ENCODE assay signal across 8 cellular contexts in the genomic region with DNA sequence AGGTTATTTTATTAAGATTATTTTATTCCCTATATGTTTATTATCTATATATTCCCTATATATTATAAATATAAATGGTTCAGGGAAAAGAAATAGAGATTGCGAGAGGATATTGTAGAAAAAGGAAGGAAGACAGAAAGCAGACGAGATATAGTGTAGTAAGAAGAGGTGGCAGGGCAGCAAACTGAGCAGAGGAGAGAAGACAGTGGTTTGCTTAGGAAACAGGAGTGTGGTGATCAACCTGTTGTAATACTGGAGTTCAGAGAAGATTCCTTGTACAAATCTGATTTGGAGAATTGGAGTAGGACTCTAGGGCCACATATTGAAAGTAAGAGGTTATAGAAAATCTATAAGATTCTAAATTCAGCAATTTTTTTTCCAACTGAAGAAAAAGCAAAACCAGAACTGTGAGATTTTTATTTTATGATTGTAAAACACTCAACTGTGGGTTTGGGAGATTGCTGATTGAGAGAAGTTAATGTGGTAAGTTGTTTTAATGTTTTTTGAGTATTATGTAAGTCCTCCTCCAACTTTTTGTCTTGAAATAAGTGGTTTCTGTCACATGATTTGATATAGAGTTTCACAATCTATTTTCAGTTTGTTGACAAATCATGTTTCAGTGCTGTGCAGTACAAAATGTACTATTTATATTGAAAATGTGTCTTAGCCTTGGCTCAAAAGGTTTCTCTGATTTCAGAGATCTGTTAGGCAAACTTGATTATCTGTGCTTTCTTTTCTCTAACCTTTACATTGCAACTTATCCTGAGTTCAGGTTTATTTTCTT. TPM values are rescaled to one million over a fixed set of nuclear protein-coding genes. Genes with fewer than 3 reads are reported as not detected.
A peak's percentile ranks its signal among the peaks of the same experiment; 100 is the strongest.
DNase-seq lines count a peak whose midpoint lies in the region; ATAC-seq and TF ChIP-seq lines count a peak whose summit lies in the region.

No MANE protein-coding gene starts in this region.

- H3K4me3 ChIP-seq in BLaER1 treated with 17β-estradiol and CSF1 and Interleukin-3, amounts not matched to agents 10 nM and 100 nM = peak overlapping the region in 2 of 10 experiments; percentile 22 to 32; a peak in 3 of 20 replicates
- no peak overlapping the region for H3K4me3 ChIP-seq in hepatocyte

- no peaks in the 10 kb centered on the region for H4K20me1 ChIP-seq in BLaER1 treated with 17β-estradiol and CSF1 and Interleukin-3, amounts not matched to agents 10 nM and 100 nM
- no peaks in the 10 kb centered on the region for H4K20me1 ChIP-seq in hepatocyte (ENCODE audit: insufficient read depth, poor library complexity, severe bottlenecking)

- no peak overlapping the region for H3K4me3 Mint-ChIP-seq in activated CD4-positive, alpha-beta T cell treated with anti-CD3 and anti-CD28 coated beads, Interleukin-2, amount 10 ng/mL, durations not matched to agents 24 days and 14 days
- no peak overlapping the region for H3K4me3 Mint-ChIP-seq in natural killer cell

- no peaks in the 10 kb centered on the region for H3K27me3 Mint-ChIP-seq in activated CD4-positive, alpha-beta T cell treated with anti-CD3 and anti-CD28 coated beads, Interleukin-2, amount 10 ng/mL, durations not matched to agents 24 days and 14 days
- H3K27me3 Mint-ChIP-seq in natural killer cell (ENCODE audit: low read depth in 2 of 2) = no peaks in the 10 kb centered on the region

- TF ChIP-seq CTCF in hepatocyte (IDR thresholded peaks at IDR 0.05; ENCODE audit: poor library complexity) (no peak), natural killer cell (IDR thresholded peaks at IDR 0.05) (no peak)

- peak overlapping the region; percentile 54 to 87 (median 70); a peak in 21 of 22 replicates for H3K27ac ChIP-seq in BLaER1 treated with 17β-estradiol and CSF1 and Interleukin-3, amounts not matched to agents 10 nM and 100 nM
- H3K27ac ChIP-seq in hepatocyte = peak overlapping the region; percentile 37

- H3K9me3 ChIP-seq in BLaER1 treated with 17β-estradiol and CSF1 and Interleukin-3, amounts not matched to agents 10 nM and 100 nM (replicated peaks in 1 of 11) = peaks cover 0 to 9% (median 0%) of the 10 kb centered on the region in 11 experiments; a peak in 1 of 22 replicates
- H3K9me3 ChIP-seq in hepatocyte (ENCODE audit: low read depth) = no peaks in the 10 kb centered on the region

- CTCF ChIA-PET in HEK293T (lab: Yijun Ruan, JAX) = no interaction called here

- H3K79me2 ChIP-seq in hepatocyte = no peaks in the 10 kb centered on the region

- WGBS in hepatocyte (ENCODE audit: low lambda C conversion rate, missing lambda C conversion rate) = 76% methylated on average over 2 of the region's 2 CpGs

- no peaks in the 10 kb centered on the region for H3K9me3 Mint-ChIP-seq in activated CD4-positive, alpha-beta T cell treated with anti-CD3 and anti-CD28 coated beads, Interleukin-2, amount 10 ng/mL, durations not matched to agents 24 days and 14 days
- H3K9me3 Mint-ChIP-seq in natural killer cell = no peaks in the 10 kb centered on the region

- H3K4me2 ChIP-seq in BLaER1 treated with 17β-estradiol and CSF1 and Interleukin-3, amounts not matched to agents 10 nM and 100 nM = peak overlapping the region in 9 of 11 experiments; percentile 26 to 70 (median 44); a peak in 16 of 22 replicates
- peak overlapping the region; percentile 45 for H3K4me2 ChIP-seq in hepatocyte

- no peaks in the 10 kb centered on the region for H3K27me3 ChIP-seq in BLaER1 treated with 17β-estradiol and CSF1 and Interleukin-3, amounts not matched to agents 10 nM and 100 nM
- H3K27me3 ChIP-seq in hepatocyte = no peaks in the 10 kb centered on the region

- peaks cover 3% of the 10 kb centered on the region for H3K36me3 Mint-ChIP-seq in activated CD4-positive, alpha-beta T cell treated with anti-CD3 and anti-CD28 coated beads, Interleukin-2, amount 10 ng/mL, durations not matched to agents 24 days and 14 days (ENCODE audit: low read depth)
- H3K36me3 Mint-ChIP-seq in natural killer cell = no peaks in the 10 kb centered on the region

- H3K4me1 ChIP-seq in BLaER1 treated with 17β-estradiol and CSF1 and Interleukin-3, amounts not matched to agents 10 nM and 100 nM = peaks cover 0 to 36% (median 12%) of the 10 kb centered on the region in 10 experiments; a peak in 16 of 20 replicates
- no peaks in the 10 kb centered on the region for H3K4me1 ChIP-seq in hepatocyte (ENCODE audit: insufficient read depth)

- peak; percentile 57 for DNase-seq in LHCN-M2 (ENCODE audit: low read depth)
- DNase-seq in hepatocyte (ENCODE audit: low spot score) = no peak
- DNase-seq in NCI-H1417 treated with DMSO at 0.1 percent for 48 hours (lab: John Stamatoyannopoulos, UW) = no peak
- DNase-seq in activated CD4-positive, alpha-beta T cell treated with anti-CD3 and anti-CD28 coated beads, Interleukin-2, amount 10 ng/mL, durations not matched to agents 24 days and 14 days = no peak
- DNase-seq in HEK293T (ENCODE audit: extremely low spot score) = no peak
- DNase-seq in natural killer cell = no peak

- POLR2A ChIA-PET in HEK293T (lab: Yijun Ruan, JAX) = no interaction called here

- peak overlapping the region; percentile 13 for H2AFZ ChIP-seq in hepatocyte

- H3K36me3 ChIP-seq in BLaER1 treated with 17β-estradiol and CSF1 and Interleukin-3, amounts not matched to agents 10 nM and 100 nM = peaks cover 4 to 8% (median 7%) of the 10 kb centered on the region in 11 experiments; a peak in 15 of 22 replicates
- H3K36me3 ChIP-seq in hepatocyte (replicated peaks; ENCODE audit: insufficient read depth, low read depth) = no peaks in the 10 kb centered on the region

- no peak overlapping the region for H3K27ac Mint-ChIP-seq in activated CD4-positive, alpha-beta T cell treated with anti-CD3 and anti-CD28 coated beads, Interleukin-2, amount 10 ng/mL, durations not matched to agents 24 days and 14 days
- peak overlapping the region in 1 of 2 donors; percentile 7 for H3K27ac Mint-ChIP-seq in natural killer cell

- intact Hi-C loops in activated CD4-positive, alpha-beta T cell treated with anti-CD3 and anti-CD28 coated beads, Interleukin-2, amount 10 ng/mL, durations not matched to agents 24 days and 14 days (cut with micrococcal nuclease) = no loop called here
- intact Hi-C loops in natural killer cell (cut with micrococcal nuclease) = no loop called here

- H3K9me2 ChIP-seq in hepatocyte (replicated peaks; ENCODE audit: insufficient read depth) = no peaks in the 10 kb centered on the region

- peak overlapping the region in 6 of 11 experiments; percentile 18 to 73 (median 55); a peak in 10 of 22 replicates for H3K9ac ChIP-seq in BLaER1 treated with 17β-estradiol and CSF1 and Interleukin-3, amounts not matched to agents 10 nM and 100 nM

- peaks cover 7% of the 10 kb centered on the region for H3K4me1 Mint-ChIP-seq in activated CD4-positive, alpha-beta T cell treated with anti-CD3 and anti-CD28 coated beads, Interleukin-2, amount 10 ng/mL, durations not matched to agents 24 days and 14 days
- peaks cover 0 to 5% of the 10 kb centered on the region in 2 donors for H3K4me1 Mint-ChIP-seq in natural killer cell

- peak; percentile 89 for ATAC-seq in GM21528 (IDR thresholded peaks at IDR 0.05; ENCODE audit: low FRiP score, unreplicated experiment)
- no peak for ATAC-seq in natural killer cell

TF ChIP-seq in HEK293T, 16 proteins besides CTCF, POLR2A, EP300 and RAD21:
- no peak for TF ChIP-seq ELF4 (IDR thresholded peaks at IDR 0.05)
- TF ChIP-seq HDGF (IDR thresholded peaks at IDR 0.05; ENCODE audit: borderline replicate concordance) = no peak
- no peak for TF ChIP-seq FOXA1 (IDR thresholded peaks at IDR 0.05)
- TF ChIP-seq, protein P1, sequence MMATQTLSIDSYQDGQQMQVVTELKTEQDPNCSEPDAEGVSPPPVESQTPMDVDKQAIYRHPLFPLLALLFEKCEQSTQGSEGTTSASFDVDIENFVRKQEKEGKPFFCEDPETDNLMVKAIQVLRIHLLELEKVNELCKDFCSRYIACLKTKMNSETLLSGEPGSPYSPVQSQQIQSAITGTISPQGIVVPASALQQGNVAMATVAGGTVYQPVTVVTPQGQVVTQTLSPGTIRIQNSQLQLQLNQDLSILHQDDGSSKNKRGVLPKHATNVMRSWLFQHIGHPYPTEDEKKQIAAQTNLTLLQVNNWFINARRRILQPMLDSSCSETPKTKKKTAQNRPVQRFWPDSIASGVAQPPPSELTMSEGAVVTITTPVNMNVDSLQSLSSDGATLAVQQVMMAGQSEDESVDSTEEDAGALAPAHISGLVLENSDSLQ (IDR thresholded peaks at IDR 0.05) = no peak
- TF ChIP-seq SUZ12 (IDR thresholded peaks at IDR 0.05) = no peak
- no peak for TF ChIP-seq CTBP1 (IDR thresholded peaks at IDR 0.05; ENCODE audit: borderline replicate concordance)
- TF ChIP-seq ARNT (IDR thresholded peaks at IDR 0.05) = no peak
- no peak for TF ChIP-seq TARDBP (IDR thresholded peaks at IDR 0.05)
- no peak for TF ChIP-seq FOXK2 (IDR thresholded peaks at IDR 0.05)
- TF ChIP-seq L3MBTL2 (conservative IDR thresholded peaks at IDR 0.05) = no peak
- TF ChIP-seq SP1 (IDR thresholded peaks at IDR 0.05) = no peak
- TF ChIP-seq ZNF384 (IDR thresholded peaks at IDR 0.05) = no peak
- no peak for TF ChIP-seq BHLHE40 (IDR thresholded peaks at IDR 0.05; ENCODE audit: borderline replicate concordance)
- TF ChIP-seq NFRKB (IDR thresholded peaks at IDR 0.05) = no peak
- no peak for TF ChIP-seq FOXM1 (IDR thresholded peaks at IDR 0.05; ENCODE audit: borderline replicate concordance)
- TF ChIP-seq LEF1 (IDR thresholded peaks at IDR 0.05; ENCODE audit: borderline replicate concordance) = no peak

RNA-seq across cellular contexts. Expression of a gene that starts 9.6 kb away (rescaled TPM):
- total RNA-seq in LHCN-M2 (2014; rRNA removed) (1.5 and 2.7 TPM in 2 replicates), hepatocyte (12.6 and 21.5 TPM in 2 replicates), natural killer cell (10 to 100 TPM; 30.9 to 37.5 (median 31.7) TPM)
- 0.34 TPM for polyA plus RNA-seq in LHCN-M2 (2012)
- 9.1 and 9.7 TPM in 2 replicates for polyA plus RNA-seq in hepatocyte
- total RNA-seq in activated CD4-positive, alpha-beta T cell treated with anti-CD3 and anti-CD28 coated beads, Interleukin-2, amount 10 ng/mL, durations not matched to agents 24 days and 14 days = 3.2 and 5.9 TPM in 2 replicates

RNA-seq across cellular contexts. Expression of a gene that starts 36.3 kb away (rescaled TPM):
- total RNA-seq in LHCN-M2 (2014; rRNA removed) (6.2 and 6.5 TPM in 2 replicates), hepatocyte (16.7 and 23.4 TPM in 2 replicates), natural killer cell (10 to 100 TPM; 42.9 to 56.7 (median 44.8) TPM)
- 3.0 TPM for polyA plus RNA-seq in LHCN-M2 (2012)
- 13.4 and 22.2 TPM in 2 replicates for polyA plus RNA-seq in hepatocyte
- total RNA-seq in activated CD4-positive, alpha-beta T cell treated with anti-CD3 and anti-CD28 coated beads, Interleukin-2, amount 10 ng/mL, durations not matched to agents 24 days and 14 days = 18.7 and 20.7 TPM in 2 replicates

RNA-seq across cellular contexts. Expression of a gene that starts 55.4 kb away (rescaled TPM):
- total RNA-seq in LHCN-M2 (2014; rRNA removed) (not detected in 2 replicates), hepatocyte (not detected in 2 replicates), natural killer cell (under 1 TPM in 1 of 3 donors, not detected in 2; 0.29 TPM)
- not detected for polyA plus RNA-seq in LHCN-M2 (2012)
- polyA plus RNA-seq in hepatocyte = not detected in 2 replicates
- total RNA-seq in activated CD4-positive, alpha-beta T cell treated with anti-CD3 and anti-CD28 coated beads, Interleukin-2, amount 10 ng/mL, durations not matched to agents 24 days and 14 days = 0.40 TPM in 1 of 2 replicates, not detected in the other
